ENCODE assay signal across 20 cellular contexts in genomic region chr6:3714111-3714510, GRCh38. TPM values are rescaled to one million over a fixed set of nuclear protein-coding genes. Genes with fewer than 3 reads are reported as not detected.
DNase-seq lines count a peak whose midpoint lies in the region; TF ChIP-seq lines count a peak whose summit lies in the region.
"Had no signal": no experiment of that assay in that cellular context is flagged by ENCODE, and none has a peak within 500 bp of the region (broad histone marks: within the 10 kb centered on the region; RNA-seq: fewer than 3 reads in every experiment).

No MANE protein-coding gene starts in this region.

- H3K27me3 ChIP-seq in breast epithelium (no peaks in the 10 kb centered on the region), mammary epithelial cell (ENCODE audit: insufficient read depth, low read length) (no peaks in the 10 kb centered on the region), trophoblast cell (ENCODE audit: insufficient read depth, low read length) (no peaks in the 10 kb centered on the region)
- H3K27me3 ChIP-seq: BLaER1 had no signal

- no peak overlapping the region for H3K4ac ChIP-seq in trophoblast cell (ENCODE audit: low read depth, low read length)

- H4K20me1 ChIP-seq in mammary epithelial cell (ENCODE audit: insufficient read depth, low read length) = no peaks in the 10 kb centered on the region
- H4K20me1 ChIP-seq: BLaER1 had no signal

- H3K27ac ChIP-seq in breast epithelium = peak overlapping the region; percentile 29 to 75
- no peak overlapping the region for H3K27ac ChIP-seq in mammary epithelial cell (ENCODE audit: insufficient read depth, low read depth, low read length)
- peak overlapping the region; percentile 67 for H3K27ac ChIP-seq in trophoblast cell (ENCODE audit: low read depth, low read length)
- H3K27ac ChIP-seq: 22Rv1, BLaER1 had no signal

- dilution Hi-C loops in mammary epithelial cell (cut with HindIII; ENCODE audit: low sequenced_read_pairs) = loop anchor here (10.0 kb wide), 1 partner anchor 99 kb away; no protein-coding TSS in a partner anchor

- H3K27ac Mint-ChIP-seq in type B pancreatic cell = peak overlapping the region; percentile 37
- H3K27ac Mint-ChIP-seq: B cell; CD14-positive monocyte; CD4-positive, alpha-beta T cell; CD8-positive, alpha-beta memory T cell; HFFc6 had no signal

- H2BK120ac ChIP-seq in trophoblast cell (ENCODE audit: insufficient read depth, low read length, poor library complexity) = no peak overlapping the region

- 85% methylated on average over 4 of the region's 4 CpGs for WGBS in mammary epithelial cell (ENCODE audit: low coverage, missing lambda C conversion rate)
- no CpG with 5 or more reads among the region's 4 CpGs for WGBS in trophoblast cell (ENCODE audit: extremely low coverage, insufficient coverage, insufficient read length)

- H4K8ac ChIP-seq in trophoblast cell (ENCODE audit: low read depth, low read length) = no peak overlapping the region

- H2AFZ ChIP-seq in mammary epithelial cell (ENCODE audit: low read depth, low read length) (no peak overlapping the region), trophoblast cell (ENCODE audit: insufficient read depth, low read length, poor library complexity) (no peak overlapping the region)

- no peak overlapping the region for H4K12ac ChIP-seq in trophoblast cell (ENCODE audit: low read depth, low read length)

- H2BK5ac ChIP-seq in trophoblast cell (ENCODE audit: low read depth, low read length, poor library complexity) = peak overlapping the region; percentile 32

- CTCF ChIA-PET in mammary epithelial cell (lab: Charles Lee; ENCODE audit: low non-redundant PET) = no interaction called here

- in situ Hi-C loops in mammary epithelial cell (cut with MboI; ENCODE audit: low sequenced_read_pairs in 2 of 2) = no loop called here

- H3K4me3 Mint-ChIP-seq in type B pancreatic cell = no peak overlapping the region
- H3K4me3 Mint-ChIP-seq: B cell; CD14-positive monocyte; CD4-positive, alpha-beta T cell; CD8-positive, alpha-beta memory T cell; HFFc6 had no signal

- DNase-seq in breast epithelium (ENCODE audit: low spot score in 2 of 2) (no peak), mammary epithelial cell (no peak), trophoblast cell (peak; percentile 41 to 65), type B pancreatic cell (ENCODE audit: extremely low spot score, unreplicated experiment) (no peak), NCI-H128 (lab: John Stamatoyannopoulos, UW; ENCODE audit: unreplicated experiment) (no peak)
- no peak for DNase-seq in activated T-cell treated with anti-CD3 and anti-CD28 coated beads, Interleukin-2, amount 50 U/mL, for 48 hours
- DNase-seq: CD4-positive, alpha-beta T cell; CD8-positive, alpha-beta memory T cell; DMS 273 treated with DMSO at 0.1 percent for 48 hours; DMS79; EL; GDM1; GOT3; HFFc6 had no signal

- intact Hi-C loops in breast epithelium (cut with DNase I; ENCODE audit: low total_unique reads) (no loop called here), mammary epithelial cell (cut with micrococcal nuclease) (no loop called here)

- H2AK5ac ChIP-seq in trophoblast cell (ENCODE audit: low read length) = no peak overlapping the region

- H3K4me1 Mint-ChIP-seq in type B pancreatic cell (ENCODE audit: unreplicated experiment) = peaks cover 9% of the 10 kb centered on the region
- H3K4me1 Mint-ChIP-seq: B cell; CD14-positive monocyte; CD8-positive, alpha-beta memory T cell had no signal

- no peak overlapping the region for H3K23ac ChIP-seq in trophoblast cell (ENCODE audit: low read length)

- BruUV-seq in mammary epithelial cell (replicated peaks; lab: Mats Ljungman, UMichigan) = no TSS peak

- peak overlapping the region; percentile 63 for H4K91ac ChIP-seq in trophoblast cell (ENCODE audit: low read depth, low read length)

- H3K4me2 ChIP-seq in mammary epithelial cell (ENCODE audit: insufficient read depth, low read depth, low read length) = no peak overlapping the region
- no peak overlapping the region for H3K4me2 ChIP-seq in trophoblast cell (ENCODE audit: low read length)
- H3K4me2 ChIP-seq: BLaER1 had no signal

- peaks cover 4% of the 10 kb centered on the region for H3K9me3 Mint-ChIP-seq in type B pancreatic cell
- H3K9me3 Mint-ChIP-seq: CD4-positive, alpha-beta T cell; CD8-positive, alpha-beta memory T cell; HFFc6 had no signal

- H3K4me1 ChIP-seq in breast epithelium (peaks cover 0 to 3% of the 10 kb centered on the region in 2 donors), mammary epithelial cell (ENCODE audit: insufficient read depth, low read length) (peaks cover 10% of the 10 kb centered on the region), trophoblast cell (ENCODE audit: control insufficient read depth in 1 of 2, insufficient read depth in 2 of 2, low read length in 2 of 2) (peaks cover 23 to 29% of the 10 kb centered on the region in 2 experiments)
- H3K4me1 ChIP-seq: BLaER1, HAP-1 had no signal

- no peaks in the 10 kb centered on the region for H3K79me2 ChIP-seq in mammary epithelial cell (ENCODE audit: insufficient read depth, low read length)
- peaks cover 3% of the 10 kb centered on the region for H3K79me2 ChIP-seq in trophoblast cell (ENCODE audit: control insufficient read depth, insufficient read depth, low read length, poor library complexity)

- H3K18ac ChIP-seq in trophoblast cell (ENCODE audit: low read length) = no peak overlapping the region

- H3K27me3 Mint-ChIP-seq in type B pancreatic cell = no peaks in the 10 kb centered on the region

- no peak for TF ChIP-seq CTCF in breast epithelium (IDR thresholded peaks at IDR 0.05)
- no peak for TF ChIP-seq CTCF in mammary epithelial cell (conservative IDR thresholded peaks at IDR 0.05 in 1 of 2, IDR thresholded peaks at IDR 0.05 in 1 of 2; ENCODE audit: extremely low read depth in 1 of 2, insufficient read depth in 1 of 2, low read depth in 1 of 2, low read length in 2 of 2)
- no peak for TF ChIP-seq CTCF in type B pancreatic cell (conservative IDR thresholded peaks at IDR 0.05)

- H3K9me3 ChIP-seq in breast epithelium = no peaks in the 10 kb centered on the region
- peaks cover 5% of the 10 kb centered on the region for H3K9me3 ChIP-seq in mammary epithelial cell (replicated peaks; ENCODE audit: insufficient read depth, low read length)
- peaks cover 1% of the 10 kb centered on the region for H3K9me3 ChIP-seq in trophoblast cell (ENCODE audit: insufficient read depth, low read depth, low read length)
- H3K9me3 ChIP-seq: BLaER1, HAP-1 had no signal

- no peak for TF ChIP-seq POLR2A in breast epithelium (IDR thresholded peaks at IDR 0.05)

- peaks cover 24% of the 10 kb centered on the region for H3K36me3 Mint-ChIP-seq in type B pancreatic cell
- H3K36me3 Mint-ChIP-seq: CD14-positive monocyte; CD8-positive, alpha-beta memory T cell had no signal

- H3K9ac ChIP-seq in mammary epithelial cell (ENCODE audit: insufficient read depth, low read length) (no peak overlapping the region), trophoblast cell (ENCODE audit: low read length) (no peak overlapping the region)
- H3K9ac ChIP-seq: BLaER1 had no signal

- H2BK12ac ChIP-seq in trophoblast cell (ENCODE audit: low read length) = no peak overlapping the region

- H3K4me3 ChIP-seq in breast epithelium (no peak overlapping the region), mammary epithelial cell (replicated peaks in 1 of 3; ENCODE audit: insufficient read depth in 1 of 3, low read depth in 2 of 3, low read length in 3 of 3) (no peak overlapping the region), trophoblast cell (ENCODE audit: low read depth, low read length) (no peak overlapping the region)
- H3K4me3 ChIP-seq: BLaER1, GM12878, HAP-1 had no signal

- H3K14ac ChIP-seq in trophoblast cell (ENCODE audit: low read length) = no peak overlapping the region

- H3K36me3 ChIP-seq in breast epithelium (no peaks in the 10 kb centered on the region), mammary epithelial cell (ENCODE audit: insufficient read depth, low read length) (no peaks in the 10 kb centered on the region), trophoblast cell (ENCODE audit: control insufficient read depth in 1 of 2, insufficient read depth in 2 of 2, low read length in 2 of 2) (peaks cover 0 to 4% of the 10 kb centered on the region in 2 experiments)
- H3K36me3 ChIP-seq: BLaER1, HAP-1 had no signal

- H3K79me1 ChIP-seq in trophoblast cell (ENCODE audit: low read length) = peaks cover 13% of the 10 kb centered on the region

RNA-seq across cellular contexts. Expression of gene PXDC1, which starts 37.4 kb away (rescaled TPM):
- 100 to 1,000 TPM in 1 of 3 donors, 10 to 100 TPM in 2; 86.2 to 122 (median 88.0) TPM for total RNA-seq in breast epithelium
- 100 to 1,000 TPM in 1 of 2 donors, 10 to 100 TPM in 1; 40.4 to 180 TPM for total RNA-seq in mammary epithelial cell
- 12.1 TPM for polyA plus RNA-seq in mammary epithelial cell
- polyA minus RNA-seq in mammary epithelial cell = 10.3 TPM
- 57.9 and 59.3 TPM in 2 replicates for polyA plus RNA-seq in trophoblast cell (2013)
- 23.6 and 57.2 TPM in 2 replicates for total RNA-seq in type B pancreatic cell (ENCODE audit: low replicate concordance)
- polyA plus RNA-seq: CD8-positive, alpha-beta memory T cell had no signal

Comparison
In these comparisons a context has a peak if more than half of its experiments do, and no peak if none do; other contexts are left out.
1. DNase-seq: peak in trophoblast cell (2 of 2); none in breast epithelium (0 of 2), mammary epithelial cell (single experiment), type B pancreatic cell (single experiment), activated T-cell treated with anti-CD3 and anti-CD28 coated beads, Interleukin-2, amount 50 U/mL, for 48 hours (0 of 2) and NCI-H128 (single experiment).